ENCODE assay signal across 8 cellular contexts in the genomic region with DNA sequence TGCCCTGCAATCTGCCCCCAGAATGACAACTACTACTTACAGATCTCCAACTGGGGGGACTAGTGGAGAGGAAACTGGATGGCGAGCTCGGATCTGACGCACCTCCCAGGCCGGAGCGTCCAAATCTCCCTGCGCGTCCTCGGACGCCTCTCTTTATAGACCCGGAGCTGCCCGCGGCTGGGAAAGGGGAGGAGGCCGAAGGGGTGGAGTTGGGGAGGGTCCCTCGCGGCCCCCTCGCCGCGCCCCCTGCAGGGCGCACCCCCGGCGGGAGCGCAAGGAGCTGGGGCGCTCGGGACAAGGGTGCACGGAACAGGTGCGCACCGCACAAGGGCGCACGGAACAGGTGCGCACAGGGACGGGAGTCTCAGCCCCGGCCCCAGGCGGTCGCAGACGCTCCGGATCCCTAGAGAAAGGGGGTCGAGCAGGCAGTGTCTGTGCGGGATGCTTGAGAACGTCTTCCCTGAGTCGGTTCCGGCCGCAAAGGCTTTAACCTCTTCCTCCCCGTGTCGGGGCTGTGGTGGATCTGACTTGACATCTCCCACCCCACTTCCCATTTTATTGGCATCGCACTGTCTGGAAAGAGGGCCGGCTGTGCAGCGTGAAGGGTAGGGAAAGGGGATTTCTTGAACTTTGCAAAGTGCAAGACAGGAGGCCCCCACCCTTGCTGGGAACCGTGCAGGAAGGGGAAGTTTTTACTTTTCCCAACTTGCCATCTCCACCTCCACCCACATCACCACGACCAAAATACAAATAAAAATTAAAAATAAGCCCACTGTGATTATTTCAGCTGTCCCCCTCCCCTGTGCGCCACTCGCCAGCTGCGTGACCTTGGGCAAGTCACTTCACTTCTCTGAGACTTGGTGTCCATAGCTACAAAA. TPM values are rescaled to one million over a fixed set of nuclear protein-coding genes. Genes with fewer than 3 reads are reported as not detected.
DNase-seq lines count a peak whose midpoint lies in the region; ATAC-seq and TF ChIP-seq lines count a peak whose summit lies in the region.

Gene MYH11, minus strand, starts transcription at position 128 of the 878 bp plus-strand sequence. CDS start 18,776 bp downstream, outside the sequence.

- intact Hi-C loops in right cardiac atrium (cut with DNase I), result no loop called here

- H3K27me3 ChIP-seq in right cardiac atrium (ENCODE audit: control insufficient read depth, insufficient read depth) (no peaks in the 10 kb centered on the region), skeletal muscle tissue (ENCODE audit: control insufficient read depth in 3 of 3, insufficient read depth in 3 of 3, low read length in 3 of 3) (peaks cover 8 to 30% (median 12%) of the 10 kb centered on the region in 3 donors)

- peak within 1 kb of the TSS; percentile 40 to 63 (median 53) for H3K9ac ChIP-seq in skeletal muscle tissue (ENCODE audit: low read depth in 1 of 3, low read length in 3 of 3)

- no peak within 1 kb of the TSS for H3K27ac Mint-ChIP-seq in activated T-cell treated with anti-CD3 and anti-CD28 coated beads, Interleukin-2, amount 50 U/mL, for 72 hours

- H3K4me3 ChIP-seq in GM12875 (ENCODE audit: low read depth, low read length), result no peak within 1 kb of the TSS
- H3K4me3 ChIP-seq in right cardiac atrium (ENCODE audit: low read length), result peak within 1 kb of the TSS; percentile 75
- H3K4me3 ChIP-seq in skeletal muscle tissue (ENCODE audit: low read length in 3 of 3), result peak within 1 kb of the TSS; percentile 60 to 72 (median 66)

- peaks cover 46% of the 10 kb centered on the region for H3K27me3 Mint-ChIP-seq in activated T-cell treated with anti-CD3 and anti-CD28 coated beads, Interleukin-2, amount 50 U/mL, for 72 hours (ENCODE audit: low read depth)

- H3K36me3 Mint-ChIP-seq in activated T-cell treated with anti-CD3 and anti-CD28 coated beads, Interleukin-2, amount 50 U/mL, for 72 hours (ENCODE audit: insufficient read depth in 2 of 2), result peaks cover 0 to 2% of the 10 kb centered on the region in 2 donors

- peak within 1 kb of the TSS; percentile 61 to 66 for H3K4me3 Mint-ChIP-seq in activated T-cell treated with anti-CD3 and anti-CD28 coated beads, Interleukin-2, amount 50 U/mL, for 72 hours

- no peak for ATAC-seq in activated T-cell treated with anti-CD3 and anti-CD28 coated beads, Interleukin-2, amount 50 U/mL, for 72 hours (replicated peaks in 1 of 2)
- ATAC-seq in right cardiac atrium (peak; percentile 43 to 74), HG03196 (IDR thresholded peaks at IDR 0.05; ENCODE audit: unreplicated experiment) (no peak), HG03432 (IDR thresholded peaks at IDR 0.05; ENCODE audit: unreplicated experiment) (no peak)

- H3K27ac ChIP-seq in right cardiac atrium (ENCODE audit: low read length), result peak within 1 kb of the TSS; percentile 75
- H3K27ac ChIP-seq in skeletal muscle tissue (ENCODE audit: low read depth, low read length), result no peak within 1 kb of the TSS

- no peak for DNase-seq in activated T-cell treated with anti-CD3 and anti-CD28 coated beads, Interleukin-2, amount 50 U/mL, for 72 hours
- DNase-seq in right cardiac atrium (peak; percentile 23 to 67 (median 65)), NCI-H2081 treated with DMSO at 0.1 percent for 48 hours (lab: John Stamatoyannopoulos, UW) (no peak)
- DNase-seq in activated naive CD4-positive, alpha-beta T cell treated with anti-CD3 and anti-CD28 coated beads, Interleukin-2, amount 50 U/mL, for 16 hours, result no peak

- H3K36me3 ChIP-seq in skeletal muscle tissue (ENCODE audit: control insufficient read depth in 3 of 3, insufficient read depth in 3 of 3, low read length in 3 of 3), result no peaks in the 10 kb centered on the region

- 0 out of 2 replicates have a peak, but pooled peaks have one; percentile 9 for TF ChIP-seq CTCF in GM12875 (IDR thresholded peaks at IDR 0.05; ENCODE audit: borderline replicate concordance, insufficient read depth, low read depth, low read length)

- H3K9me3 ChIP-seq in right cardiac atrium (ENCODE audit: control insufficient read depth, low read length), result no peaks in the 10 kb centered on the region
- H3K9me3 ChIP-seq in skeletal muscle tissue (ENCODE audit: control insufficient read depth in 3 of 3, low read length in 3 of 3), result no peaks in the 10 kb centered on the region

- peaks cover 7% of the 10 kb centered on the region for H3K4me1 Mint-ChIP-seq in activated T-cell treated with anti-CD3 and anti-CD28 coated beads, Interleukin-2, amount 50 U/mL, for 72 hours (ENCODE audit: low read depth)

- 1% methylated on average over 51 of the region's 52 CpGs for WGBS in right cardiac atrium

- H3K9me3 Mint-ChIP-seq in activated T-cell treated with anti-CD3 and anti-CD28 coated beads, Interleukin-2, amount 50 U/mL, for 72 hours, result no peaks in the 10 kb centered on the region

- H3K4me1 ChIP-seq in right cardiac atrium (ENCODE audit: control insufficient read depth, insufficient read depth, low read length), result no peaks in the 10 kb centered on the region
- peaks cover 13 to 19% (median 18%) of the 10 kb centered on the region in 3 donors for H3K4me1 ChIP-seq in skeletal muscle tissue (ENCODE audit: control insufficient read depth in 3 of 3, insufficient read depth in 3 of 3, low read length in 3 of 3)

RNA-seq across cellular contexts. Expression of gene MYH11, which starts in this region (rescaled TPM):
- total RNA-seq in activated T-cell treated with anti-CD3 and anti-CD28 coated beads, Interleukin-2, amount 50 U/mL, for 72 hours, result not detected
- total RNA-seq in right cardiac atrium (100 to 1,000 TPM in 2 of 4 donors, 10 to 100 TPM in 2; 70.6 to 420 (median 108) TPM), skeletal muscle tissue (23.0 TPM)
- 110 TPM for polyA plus RNA-seq in right cardiac atrium

Comparison
In these comparisons a context has a peak if more than half of its experiments do, and no peak if none do; other contexts are left out.
1. RNA of gene MYH11 (total RNA-seq): 70.6 to 420 TPM in right cardiac atrium and 23.0 TPM in skeletal muscle tissue (single experiment); not detected in activated T-cell treated with anti-CD3 and anti-CD28 coated beads, Interleukin-2, amount 50 U/mL, for 72 hours; every median in the first group is over 10 times any median in the second.
2. ATAC-seq: peak in right cardiac atrium (2 of 2); none in activated T-cell treated with anti-CD3 and anti-CD28 coated beads, Interleukin-2, amount 50 U/mL, for 72 hours (0 of 2), HG03196 (single experiment) and HG03432 (single experiment).
3. DNase-seq: peak in right cardiac atrium (3 of 3); none in activated T-cell treated with anti-CD3 and anti-CD28 coated beads, Interleukin-2, amount 50 U/mL, for 72 hours (0 of 2), NCI-H2081 treated with DMSO at 0.1 percent for 48 hours (single experiment) and activated naive CD4-positive, alpha-beta T cell treated with anti-CD3 and anti-CD28 coated beads, Interleukin-2, amount 50 U/mL, for 16 hours (single experiment).